In genomic region chr12:26188132-26188531, GRCh38 we compare ENCODE assay signal across 12 cellular contexts. TPM values are rescaled to one million over a fixed set of nuclear protein-coding genes. Genes with fewer than 3 reads are reported as not detected.
DNase-seq lines count a peak whose midpoint lies in the region; ATAC-seq and TF ChIP-seq lines count a peak whose summit lies in the region.
"Had no signal": no experiment of that assay in that cellular context is flagged by ENCODE, and none has a peak within 500 bp of the region (broad histone marks: within the 10 kb centered on the region; RNA-seq: fewer than 3 reads in every experiment).

No MANE protein-coding gene starts in this region.

- intact Hi-C loops in gastrocnemius medialis (cut with DNase I; ENCODE audit: low total_unique reads), result no loop called here
- intact Hi-C loops in sciatic nerve (cut with DNase I), result no loop called here

- no peak overlapping the region for H3K27ac ChIP-seq in gastrocnemius medialis
- H3K27ac ChIP-seq: body of pancreas had no signal

- TF ChIP-seq POLR2A in gastrocnemius medialis (IDR thresholded peaks at IDR 0.05), result no peak

- no peak for ATAC-seq in HG02798 (IDR thresholded peaks at IDR 0.05; ENCODE audit: poor library complexity, unreplicated experiment)
- ATAC-seq in gastrocnemius medialis, result no peak
- no peak for ATAC-seq in sciatic nerve
- ATAC-seq: body of pancreas had no signal

- no peaks in the 10 kb centered on the region for H3K27me3 ChIP-seq in gastrocnemius medialis
- H3K27me3 ChIP-seq: body of pancreas had no signal

- H3K4me3 ChIP-seq in cardiac fibroblast (replicated peaks in 1 of 2; ENCODE audit: low read depth in 2 of 2, low read length in 2 of 2) (no peak overlapping the region), retinal pigment epithelial cell (ENCODE audit: low read length) (no peak overlapping the region), gastrocnemius medialis (no peak overlapping the region)
- H3K4me3 ChIP-seq: body of pancreas had no signal

- in situ Hi-C loops in gastrocnemius medialis (cut with MboI; ENCODE audit: low sequenced_read_pairs in 4 of 4), result no loop called here

- DNase-seq in ELR (ENCODE audit: low read depth) (peak; percentile 50), LHCN-M2 (ENCODE audit: low read depth) (peak; percentile 43), cardiac fibroblast (ENCODE audit: low read depth in 2 of 2) (peak; percentile 28 to 64), retinal pigment epithelial cell (ENCODE audit: low read depth) (peak; percentile 66), gastrocnemius medialis (no peak), sciatic nerve (ENCODE audit: low spot score) (no peak)
- DNase-seq: activated CD8-positive, alpha-beta memory T cell treated with anti-CD3 and anti-CD28 coated beads, Interleukin-2, amount 50 U/mL, for 4 hours; body of pancreas; NCI-H1436 treated with DMSO at 0.1 percent for 48 hours; NCI-H774 had no signal

- no peaks in the 10 kb centered on the region for H3K36me3 ChIP-seq in gastrocnemius medialis

- no peaks in the 10 kb centered on the region for H3K9me3 ChIP-seq in gastrocnemius medialis
- H3K9me3 ChIP-seq: body of pancreas, Caco-2 had no signal

- H3K4me1 ChIP-seq in gastrocnemius medialis, result peaks cover 13 to 14% of the 10 kb centered on the region in 2 donors
- H3K4me1 ChIP-seq: Caco-2 had no signal

- TF ChIP-seq CTCF in cardiac fibroblast (IDR thresholded peaks at IDR 0.05; ENCODE audit: low read depth, low read length) (no peak), retinal pigment epithelial cell (conservative IDR thresholded peaks at IDR 0.05; ENCODE audit: low read depth, low read length) (no peak), gastrocnemius medialis (IDR thresholded peaks at IDR 0.05 in 4 of 5, conservative IDR thresholded peaks at IDR 0.05 in 1 of 5) (no peak)

RNA-seq across cellular contexts. Expression of gene SSPN, which starts 7.2 kb away (rescaled TPM):
- 9.0 and 12.8 TPM in 2 replicates for total RNA-seq in LHCN-M2 (2014; rRNA removed)
- polyA plus RNA-seq in LHCN-M2 (2012), result 7.8 TPM
- total RNA-seq in gastrocnemius medialis, result 10 to 100 TPM; 23.0 to 65.7 (median 32.4) TPM
- 119 TPM for total RNA-seq in sciatic nerve

Comparison
In these comparisons a context has a peak if more than half of its experiments do, and no peak if none do; other contexts are left out.
1. DNase-seq: peak in ELR (single experiment), LHCN-M2 (single experiment), cardiac fibroblast (2 of 2) and retinal pigment epithelial cell (single experiment); none in gastrocnemius medialis (0 of 2) and sciatic nerve (single experiment).